10 cellular contexts compared by ENCODE assay signal in genomic region chr16:60203525-60204124, GRCh38.
DNase-seq lines count a peak whose midpoint lies in the region; ATAC-seq and TF ChIP-seq lines count a peak whose summit lies in the region.
"Had no signal": no experiment of that assay in that cellular context is flagged by ENCODE, and none has a peak within 500 bp of the region (broad histone marks: within the 10 kb centered on the region; RNA-seq: fewer than 3 reads in every experiment).

No MANE protein-coding gene starts in this region.

- peaks cover 6% of the 10 kb centered on the region for H3K27me3 Mint-ChIP-seq in GM23338 (ENCODE audit: insufficient read depth, low read depth, poor library complexity)

- H3K9me2 ChIP-seq in GM23338 (ENCODE audit: insufficient read depth): no peaks in the 10 kb centered on the region

- H3K4me3 ChIP-seq in GM23338 (no peak overlapping the region), adrenal gland (no peak overlapping the region)

- TF ChIP-seq POLR2A in adrenal gland (IDR thresholded peaks at IDR 0.05): no peak

- H3K36me3 Mint-ChIP-seq in GM23338 (ENCODE audit: low read depth): 0 out of 3 replicates have a peak, but pooled peaks cover 3% of the 10 kb centered on the region

- TF ChIP-seq CTCF in AG09319 (IDR thresholded peaks at IDR 0.05; ENCODE audit: low read depth, low read length) (peak; percentile 65), GM23338 (conservative IDR thresholded peaks at IDR 0.05; ENCODE audit: low read depth in 2 of 2) (peak; percentile 60 to 73), adrenal gland (IDR thresholded peaks at IDR 0.05) (peak; percentile 4 to 46 (median 24)), GM10266 (IDR thresholded peaks at IDR 0.05; ENCODE audit: control insufficient read depth, insufficient read depth, low read depth, missing control alignments) (no peak)

- no peaks in the 10 kb centered on the region for H3K9me3 ChIP-seq in adrenal gland (replicated peaks in 1 of 3)

- H3F3A ChIP-seq in GM23338 (replicated peaks; ENCODE audit: low read depth): no peaks in the 10 kb centered on the region

- no peaks in the 10 kb centered on the region for H3K79me2 ChIP-seq in GM23338 (replicated peaks; ENCODE audit: insufficient read depth)

- H3K27ac ChIP-seq in GM23338 (ENCODE audit: low read depth): no peak overlapping the region
- no peak overlapping the region for H3K27ac ChIP-seq in adrenal gland

- no peak for ATAC-seq in GM23338
- peak; percentile 50 for ATAC-seq in left lobe of liver
- no peak for ATAC-seq in HG03378 (IDR thresholded peaks at IDR 0.05; ENCODE audit: unreplicated experiment)
- no peak for ATAC-seq in GM19455 (IDR thresholded peaks at IDR 0.05; ENCODE audit: unreplicated experiment)
- ATAC-seq: HCT116 had no signal

- H2AFZ ChIP-seq in GM23338: no peak overlapping the region

- H3K36me3 ChIP-seq in GM23338 (ENCODE audit: insufficient read depth) (no peaks in the 10 kb centered on the region), adrenal gland (replicated peaks in 1 of 2) (no peaks in the 10 kb centered on the region)

- no peak overlapping the region for H3K4me2 ChIP-seq in GM23338

- no peaks in the 10 kb centered on the region for H4K20me1 ChIP-seq in GM23338 (replicated peaks; ENCODE audit: insufficient read depth)

- 21 to 30% (median 25%) methylated on average over 3 of the region's 3 CpGs for WGBS in adrenal gland, 4 donors

- H3K4me1 Mint-ChIP-seq in GM23338: peaks cover 67% of the 10 kb centered on the region

- H3K27me3 ChIP-seq in GM23338 (ENCODE audit: insufficient read depth) (no peaks in the 10 kb centered on the region), adrenal gland (no peaks in the 10 kb centered on the region)

- H3K4me3 Mint-ChIP-seq in GM23338: no peak overlapping the region

- H3K4me1 ChIP-seq in GM23338 (ENCODE audit: insufficient read depth) (peaks cover 36% of the 10 kb centered on the region), adrenal gland (replicated peaks in 1 of 2) (no peaks in the 10 kb centered on the region)

- H3K9me3 Mint-ChIP-seq in GM23338: peaks cover 2% of the 10 kb centered on the region; the same call in 1 of the 3 replicates

- intact Hi-C loops in adrenal gland (cut with DNase I): no loop called here

- DNase-seq in AG09319 (ENCODE audit: extremely low read depth, low read depth) (peak; percentile 3), GM23338 (ENCODE audit: low spot score) (peak; percentile 61), adrenal gland (no peak), left lobe of liver (ENCODE audit: low spot score) (no peak), GM10266 (ENCODE audit: extremely low spot score) (no peak)
- DNase-seq in effector CD4-positive, alpha-beta T cell: no peak
- DNase-seq: T1000 had no signal

- H3K27ac Mint-ChIP-seq in GM23338: no peak overlapping the region

TF ChIP-seq in GM23338, 12 proteins besides CTCF, POLR2A, EP300 and RAD21:
- TF ChIP-seq EZH2phosphoT487 (IDR thresholded peaks at IDR 0.05; ENCODE audit: unreplicated experiment) (no peak), JUNB (IDR thresholded peaks at IDR 0.05; ENCODE audit: unreplicated experiment) (no peak), EZH2 (IDR thresholded peaks at IDR 0.05; ENCODE audit: low read depth, unreplicated experiment) (no peak), ETS1 (IDR thresholded peaks at IDR 0.05) (no peak), STAT1 (IDR thresholded peaks at IDR 0.05; ENCODE audit: unreplicated experiment) (no peak), REST (IDR thresholded peaks at IDR 0.05; ENCODE audit: unreplicated experiment) (no peak), POLR2AphosphoS5 (IDR thresholded peaks at IDR 0.05; ENCODE audit: low read depth) (no peak), NANOG (IDR thresholded peaks at IDR 0.05; ENCODE audit: borderline replicate concordance) (no peak)

Comparison
In these comparisons a context has a peak if more than half of its experiments do, and no peak if none do; other contexts are left out.
1. DNase-seq: peak in AG09319 (single experiment) and GM23338 (single experiment); none in adrenal gland (0 of 7), left lobe of liver (single experiment), effector CD4-positive, alpha-beta T cell (single experiment) and GM10266 (single experiment).